In genomic region chr1:184754479-184755225, GRCh38 we compare ENCODE assay signal across 8 cellular contexts. TPM values are rescaled to one million over a fixed set of nuclear protein-coding genes. Genes with fewer than 3 reads are reported as not detected.
DNase-seq lines count a peak whose midpoint lies in the region; ATAC-seq, FAIRE-seq and TF ChIP-seq lines count a peak whose summit lies in the region.

Gene EDEM3 (minus strand): TSS chr1:184754858. CDS start chr1:184754646, 212 bp downstream.

- H3K9me3 ChIP-seq in IMR-90 (ENCODE audit: control insufficient read depth, insufficient read depth, low read length) (no peaks in the 10 kb centered on the region), endothelial cell of umbilical vein (replicated peaks; ENCODE audit: control insufficient read depth, insufficient read depth, low read length) (no peaks in the 10 kb centered on the region)

- H2AK9ac ChIP-seq in IMR-90 (replicated peaks; ENCODE audit: low read depth, low read length, poor library complexity) = peak within 1 kb of the TSS; percentile 97

- in situ Hi-C loops in IMR-90 (cut with MboI; ENCODE audit: low sequenced_read_pairs) = no loop called here

- peak within 1 kb of the TSS; percentile 42; the same call in 1 of the 3 replicates for H2BK15ac ChIP-seq in IMR-90 (ENCODE audit: low read depth, low read length)

- POLR2A ChIA-PET in IMR-90 (lab: Charles Lee; ENCODE audit: unreplicated experiment) = interaction anchor here (0.5 kb wide), 1 partner anchor 368 kb away, joined by 3 read pairs; the partner anchor contains the start of gene C1orf21
- POLR2A ChIA-PET in endothelial cell of umbilical vein (lab: Charles Lee) = no interaction called here

- H3K79me2 ChIP-seq in endothelial cell of umbilical vein (ENCODE audit: control insufficient read depth, insufficient read depth, low read length) = peaks cover 13% of the 10 kb centered on the region

- no peaks in the 10 kb centered on the region for H3K4me1 ChIP-seq in IMR-90 (ENCODE audit: control insufficient read depth, insufficient read depth, low read length)
- peaks cover 16% of the 10 kb centered on the region for H3K4me1 ChIP-seq in endothelial cell of umbilical vein (ENCODE audit: control insufficient read depth, extremely low read depth, insufficient read depth, low read length)

- H3K4me3 ChIP-seq in IMR-90 (ENCODE audit: insufficient read depth, low read depth, low read length) = peak within 1 kb of the TSS; percentile 74
- H3K4me3 ChIP-seq in endothelial cell of umbilical vein (replicated peaks in 1 of 3; ENCODE audit: insufficient read depth in 1 of 3, low read depth in 1 of 3, low read length in 3 of 3) = peak within 1 kb of the TSS; percentile 59 to 83 (median 81)

- peak within 1 kb of the TSS; percentile 25 for H3K18ac ChIP-seq in IMR-90 (ENCODE audit: low read depth, low read length)

- peak within 1 kb of the TSS; percentile 40; the same call in 1 of the 2 replicates for H4K5ac ChIP-seq in IMR-90 (ENCODE audit: low read depth, low read length)

- H3K4ac ChIP-seq in IMR-90 (ENCODE audit: low read depth, low read length) = peak within 1 kb of the TSS; percentile 92

- H2AK5ac ChIP-seq in IMR-90 (ENCODE audit: low read depth, low read length) = peak within 1 kb of the TSS; percentile 66

- peak within 1 kb of the TSS; percentile 84 for H3K56ac ChIP-seq in IMR-90 (ENCODE audit: extremely low read depth, insufficient read depth, low read length)

- H3K9me1 ChIP-seq in IMR-90 (ENCODE audit: insufficient read depth, low read length) (no peaks in the 10 kb centered on the region), endothelial cell of umbilical vein (replicated peaks; ENCODE audit: control insufficient read depth, extremely low read depth, insufficient read depth, low read length) (no peaks in the 10 kb centered on the region)

- no TSS peak for BruUV-seq in IMR-90 (replicated peaks; lab: Mats Ljungman, UMichigan)
- BruUV-seq in endothelial cell of umbilical vein (replicated peaks; lab: Mats Ljungman, UMichigan) = no TSS peak

- H3K27me3 ChIP-seq in IMR-90 (ENCODE audit: control insufficient read depth, insufficient read depth, low read length) (no peaks in the 10 kb centered on the region), endothelial cell of umbilical vein (ENCODE audit: control insufficient read depth in 2 of 2, insufficient read depth in 2 of 2, low read length in 2 of 2) (peaks cover 0 to 3% of the 10 kb centered on the region in 2 experiments)

- TF ChIP-seq POLR2A in IMR-90 (IDR thresholded peaks at IDR 0.05; ENCODE audit: low read depth, low read length) (peak; percentile 85), endothelial cell of umbilical vein (IDR thresholded peaks at IDR 0.05; ENCODE audit: low read depth, low read length) (peak; percentile 93)

- H3K4me2 ChIP-seq in IMR-90 (ENCODE audit: low read depth, low read length) (peak within 1 kb of the TSS; percentile 93), endothelial cell of umbilical vein (ENCODE audit: insufficient read depth, low read length) (peak within 1 kb of the TSS; percentile 88)

- no peak for TF ChIP-seq RAD21 in IMR-90 (IDR thresholded peaks at IDR 0.05; ENCODE audit: low read length)

- H4K8ac ChIP-seq in IMR-90 (ENCODE audit: low read depth in 2 of 2, low read length in 2 of 2) = peak within 1 kb of the TSS; percentile 85 to 95

- DNase-seq in DMS 273 (lab: John Stamatoyannopoulos, UW; ENCODE audit: unreplicated experiment) (peak; percentile 99), IMR-90 (peak; percentile 99), OCI-M1 (lab: John Stamatoyannopoulos, UW) (peak; percentile 100), activated T-cell treated with anti-CD3 and anti-CD28 coated beads for 24 hours (ENCODE audit: low read depth) (peak; percentile 98), endothelial cell of umbilical vein (ENCODE audit: low read depth, low spot score) (peak; percentile 99), midbrain (lab: John Stamatoyannopoulos, UW) (peak; percentile 100)
- peak; percentile 92 to 95 for DNase-seq in stimulated activated CD8-positive, alpha-beta memory T cell treated with anti-CD3 and anti-CD28 coated beads, Interleukin-2, amount 100 ng/mL, for 1 hour (ENCODE audit: low read depth in 2 of 2)

- H3K79me1 ChIP-seq in IMR-90 (ENCODE audit: low read depth in 1 of 2, low read length in 2 of 2) = peaks cover 0 to 24% of the 10 kb centered on the region in 2 experiments; a peak in 2 of 4 replicates

- peak within 1 kb of the TSS; percentile 29 for H2BK20ac ChIP-seq in IMR-90 (ENCODE audit: low read depth, low read length)

- dilution Hi-C loops in IMR-90 (cut with HindIII; ENCODE audit: low sequenced_read_pairs, unreplicated experiment) (no loop called here), endothelial cell of umbilical vein (cut with MboI; ENCODE audit: extremely low pct_ligation_motif_present, low sequenced_read_pairs) (no loop called here)

- intact Hi-C loops in IMR-90 (cut with micrococcal nuclease) = loop anchor here (5.0 kb wide), 2 partner anchors 38 to 228 kb away; no protein-coding TSS in a partner anchor
- intact Hi-C loops in endothelial cell of umbilical vein (cut with micrococcal nuclease) = loop anchor here (1.0 to 5.0 kb wide), 4 partner anchors 38 to 418 kb away; partner anchors contain the start of gene SWT1

- TF ChIP-seq CTCF in IMR-90 (conservative IDR thresholded peaks at IDR 0.05; ENCODE audit: low read depth, low read length) (no peak), endothelial cell of umbilical vein (IDR thresholded peaks at IDR 0.05; ENCODE audit: extremely low read depth in 1 of 2, insufficient read depth in 1 of 2, low read depth in 1 of 2, low read length in 2 of 2) (no peak)

- H2BK5ac ChIP-seq in IMR-90 (ENCODE audit: low read depth, low read length, poor library complexity, severe bottlenecking) = peak within 1 kb of the TSS; percentile 86

- peak within 1 kb of the TSS; percentile 76 for H4K91ac ChIP-seq in IMR-90 (ENCODE audit: insufficient read depth, low read depth, low read length)

- peak within 1 kb of the TSS; percentile 86 for H3K27ac ChIP-seq in IMR-90 (ENCODE audit: insufficient read depth, low read length)
- H3K27ac ChIP-seq in endothelial cell of umbilical vein (ENCODE audit: insufficient read depth, low read depth, low read length) = peak within 1 kb of the TSS; percentile 76

- H3K14ac ChIP-seq in IMR-90 (replicated peaks; ENCODE audit: low read depth, low read length) = peak within 1 kb of the TSS; percentile 96

- 1% methylated on average over 28 of the region's 76 CpGs; no CpG with 5 or more reads in 1 of the 2 experiments for WGBS in IMR-90 (ENCODE audit: extremely low coverage in 2 of 2, insufficient read length in 1 of 2), 2 experiments

- peaks cover 5% of the 10 kb centered on the region; the same call in 1 of the 2 replicates for H4K20me1 ChIP-seq in IMR-90 (ENCODE audit: insufficient read depth, low read length)
- H4K20me1 ChIP-seq in endothelial cell of umbilical vein (replicated peaks; ENCODE audit: control insufficient read depth, extremely low read depth, insufficient read depth, low read length) = no peaks in the 10 kb centered on the region

- H3K36me3 ChIP-seq in IMR-90 (ENCODE audit: control insufficient read depth, insufficient read depth, low read length) = no peaks in the 10 kb centered on the region
- no peaks in the 10 kb centered on the region for H3K36me3 ChIP-seq in endothelial cell of umbilical vein (ENCODE audit: control insufficient read depth in 2 of 2, extremely low read depth in 1 of 2, insufficient read depth in 2 of 2, low read length in 2 of 2)

- ATAC-seq in GM21528 (IDR thresholded peaks at IDR 0.05; ENCODE audit: low FRiP score, unreplicated experiment) = peak; percentile 96
- peak; percentile 98 for ATAC-seq in IMR-90 (ENCODE audit: low read depth)

- peak within 1 kb of the TSS; percentile 97 for H3K23ac ChIP-seq in IMR-90 (ENCODE audit: low read depth, low read length)

- H2AFZ ChIP-seq in IMR-90 (replicated peaks; ENCODE audit: low read length, poor library complexity) (peak within 1 kb of the TSS; percentile 99), endothelial cell of umbilical vein (ENCODE audit: low read depth, low read length) (peak within 1 kb of the TSS; percentile 95)

- FAIRE-seq in endothelial cell of umbilical vein (lab: Jason Lieb, UNC) = peak; percentile 99

- peak within 1 kb of the TSS; percentile 78 for H3K9ac ChIP-seq in IMR-90 (ENCODE audit: low read depth, low read length)
- H3K9ac ChIP-seq in endothelial cell of umbilical vein (replicated peaks; ENCODE audit: extremely low read depth, insufficient read depth, low read length) = peak within 1 kb of the TSS; percentile 79

- H2BK120ac ChIP-seq in IMR-90 (ENCODE audit: low read depth, low read length) = peak within 1 kb of the TSS; percentile 90

- CTCF ChIA-PET in IMR-90 (lab: Yijun Ruan, JAX) (no interaction called here), endothelial cell of umbilical vein (lab: Charles Lee) (interaction anchor here (0.8 to 3.0 kb wide), 5 partner anchors 14 to 980 kb away, joined by 3 to 16 read pairs (median 4); partner anchors contain the start of gene HMCN1)

TF ChIP-seq in IMR-90, 13 proteins besides CTCF, POLR2A, EP300 and RAD21:
- TF ChIP-seq MXI1 (IDR thresholded peaks at IDR 0.05; ENCODE audit: borderline replicate concordance, low read depth, low read length) (peak; percentile 13; the same call in 1 of the 2 replicates), SMC3 (IDR thresholded peaks at IDR 0.05; ENCODE audit: low read depth, low read length) (no peak), BHLHE40 (IDR thresholded peaks at IDR 0.05; ENCODE audit: low read depth, low read length) (no peak), MAZ (IDR thresholded peaks at IDR 0.05; ENCODE audit: borderline replicate concordance, low read depth, low read length) (peak; percentile 84; the same call in 1 of the 2 replicates)

TF ChIP-seq in endothelial cell of umbilical vein, 7 proteins besides CTCF, POLR2A, EP300 and RAD21:
- peak; percentile 71 for TF ChIP-seq POLR2AphosphoS5 (IDR thresholded peaks at IDR 0.05; ENCODE audit: insufficient read depth, low read depth, low read length)
- TF ChIP-seq EZH2 (IDR thresholded peaks at IDR 0.05; ENCODE audit: borderline replicate concordance, low read depth, low read length, severe bottlenecking) = no peak

RNA-seq across cellular contexts. Expression of gene EDEM3, which starts in this region (rescaled TPM):
- total RNA-seq in IMR-90 (2012; rRNA removed) = 29.9 and 50.5 TPM in 2 replicates
- 10.2 and 17.5 TPM in 2 replicates for polyA plus RNA-seq in IMR-90 (2012; rRNA removed)
- polyA plus RNA-seq in IMR-90 (2012; cell fraction: cytosol; rRNA removed) = 1.2 and 1.6 TPM in 2 replicates
- 2.1 and 18.2 TPM in 2 replicates for polyA plus RNA-seq in IMR-90 (2012; cell fraction: nucleus; rRNA removed; ENCODE audit: low replicate concordance)
- 26.3 and 33.5 TPM in 2 replicates for total RNA-seq in endothelial cell of umbilical vein
- polyA plus RNA-seq in endothelial cell of umbilical vein = 3.4 and 6.6 TPM in 2 replicates
- polyA plus RNA-seq in endothelial cell of umbilical vein (2011; cell fraction: cytosol; rRNA removed) = 7.4 and 9.0 TPM in 2 replicates
- polyA plus RNA-seq in endothelial cell of umbilical vein (2011; cell fraction: nucleus; rRNA removed) = 19.9 and 20.9 TPM in 2 replicates
- polyA plus RNA-seq in endothelial cell of umbilical vein (2012) = 18.1 and 20.7 TPM in 2 replicates
- 75.1 and 76.4 TPM in 2 replicates for polyA minus RNA-seq in endothelial cell of umbilical vein
- polyA minus RNA-seq in endothelial cell of umbilical vein (2011; cell fraction: cytosol; rRNA and poly(A)+ RNA removed) = 23.1 TPM
- 16.1 and 20.5 TPM in 2 replicates for polyA minus RNA-seq in endothelial cell of umbilical vein (2011; cell fraction: nucleus; rRNA and poly(A)+ RNA removed)

Comparison
In these comparisons a context has a peak if more than half of its experiments do, and no peak if none do; other contexts are left out.
1. Peak in every context shown above with its lines: DNase-seq, ATAC-seq, H3K4me3 ChIP-seq and H3K27ac ChIP-seq.